ENCODE assay signal across 23 cellular contexts in the genomic region with DNA sequence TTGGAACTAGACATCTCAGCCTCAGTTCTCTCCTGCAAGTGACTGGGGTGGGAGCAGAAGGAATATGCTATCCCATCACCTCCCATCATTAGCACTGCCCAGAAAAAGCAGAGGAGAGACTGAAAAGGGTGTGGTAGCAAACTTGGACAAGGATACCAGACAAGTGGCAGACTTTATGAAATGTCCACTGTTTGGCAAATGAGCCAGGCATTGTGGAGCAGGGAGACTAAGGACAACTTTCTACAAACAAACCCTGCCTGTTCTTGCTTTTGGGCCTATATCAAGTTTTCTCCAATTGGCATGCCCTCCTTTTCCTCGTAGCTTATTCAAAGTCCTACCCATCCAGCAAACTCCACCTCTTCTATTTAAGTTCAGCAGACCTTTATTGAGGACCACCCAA. TPM values are rescaled to one million over a fixed set of nuclear protein-coding genes. Genes with fewer than 3 reads are reported as not detected.
"Had no signal": no experiment of that assay in that cellular context is flagged by ENCODE, and none has a peak within 500 bp of the region (broad histone marks: within the 10 kb centered on the region; RNA-seq: fewer than 3 reads in every experiment).

No MANE protein-coding gene starts in this region.

- H3K27ac ChIP-seq: hepatocyte, left ventricle myocardium inferior, pancreas, skin epidermis, stomach, testis, thyroid gland, transverse colon, upper lobe of left lung had no signal

- H3K79me2 ChIP-seq: hepatocyte had no signal

- ATAC-seq: naive thymus-derived CD8-positive, alpha-beta T cell; pancreas; right cardiac atrium; sciatic nerve; stimulated activated naive B cell treated with anti-CD40 and anti-IgM and Interleukin-4, amounts not matched to agents 10 μg/mL and 1 μg/mL and 100 μg/mL, for 72 hours; stimulated activated naive CD8-positive, alpha-beta T cell treated with anti-CD3 and anti-CD28 coated beads, Interleukin-15, Interleukin-2, amounts not matched to agents 100 U/mL and 50 U/mL, for 24 hours had no signal

- H3K4me3 ChIP-seq: hepatocyte, left ventricle myocardium inferior, lung, pancreas, skin epidermis, stomach, testis, thyroid gland, transverse colon, upper lobe of left lung had no signal

- H3K4me1 ChIP-seq: left ventricle myocardium inferior, pancreas, stomach, testis, thyroid gland, transverse colon, upper lobe of left lung had no signal

- H3K27me3 ChIP-seq: hepatocyte, pancreas, stomach, testis, thyroid gland, transverse colon, upper lobe of left lung had no signal

- H3K9me3 ChIP-seq: left ventricle myocardium inferior, pancreas, testis, thyroid gland, transverse colon, upper lobe of left lung had no signal

- H3K4me2 ChIP-seq: hepatocyte had no signal

- DNase-seq: islet precursor cell; left ventricle myocardium inferior; naive thymus-derived CD8-positive, alpha-beta T cell; pancreas; retina; right cardiac atrium; stimulated activated CD4-positive, alpha-beta T cell treated with anti-CD3 and anti-CD28 coated beads, Interleukin-12 subunit alpha, Interleukin-12 subunit beta, amount 100 ng/mL, for 4 hours; stimulated activated CD4-positive, alpha-beta T cell treated with anti-CD3 and anti-CD28 coated beads, Interleukin-15, amount 100 ng/mL, for 24 hours; stimulated activated CD4-positive, alpha-beta T cell treated with anti-CD3 and anti-CD28 coated beads, Interleukin-2, amount 100 ng/mL, for 24 hours; stimulated activated CD4-positive, alpha-beta T cell treated with anti-CD3 and anti-CD28 coated beads, Interleukin-4, amount 100 ng/mL, for 1 hour; stimulated activated naive B cell treated with anti-CD40 and anti-IgM and Interleukin-4, amounts not matched to agents 10 μg/mL and 1 μg/mL and 100 μg/mL, for 72 hours; stimulated activated naive CD8-positive, alpha-beta T cell treated with anti-CD3 and anti-CD28 coated beads, Interleukin-15, Interleukin-2, amounts not matched to agents 100 U/mL and 50 U/mL, for 24 hours; stomach; testis; thyroid gland; transverse colon; upper lobe of left lung had no signal

- H3K36me3 ChIP-seq: left ventricle myocardium inferior, pancreas, stomach, thyroid gland, transverse colon, upper lobe of left lung had no signal

- H2AFZ ChIP-seq: hepatocyte had no signal

RNA-seq across cellular contexts. Expression of a gene that starts 41.6 kb away (rescaled TPM):
- total RNA-seq: left ventricle myocardium inferior, mesenteric fat pad, osteoblast, sciatic nerve had no signal
